In the genomic region with DNA sequence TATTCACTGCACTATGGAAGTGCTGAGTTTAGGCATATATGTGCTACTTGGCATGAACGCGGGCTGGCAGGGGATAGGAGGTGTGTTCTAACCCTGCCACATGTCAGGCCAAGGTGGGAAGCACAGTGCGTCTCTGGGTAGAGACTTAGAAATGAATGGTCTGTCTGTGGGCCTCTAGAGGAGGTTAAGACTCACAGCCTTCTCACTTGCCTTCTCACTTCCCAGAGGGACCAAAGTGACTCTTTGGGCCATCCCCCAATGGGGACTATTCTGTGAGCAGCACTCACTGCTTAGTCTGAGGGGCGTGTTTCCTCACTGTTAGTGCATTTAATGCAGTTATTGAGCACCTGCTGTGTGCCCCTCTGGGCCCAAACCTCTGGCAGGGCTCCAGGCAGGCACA, we compare ENCODE assay signal across 15 cellular contexts. TPM values are rescaled to one million over a fixed set of nuclear protein-coding genes. Genes with fewer than 3 reads are reported as not detected.
DNase-seq lines count a peak whose midpoint lies in the region; ATAC-seq and TF ChIP-seq lines count a peak whose summit lies in the region.
"Had no signal": no experiment of that assay in that cellular context is flagged by ENCODE, and none has a peak within 500 bp of the region (broad histone marks: within the 10 kb centered on the region; RNA-seq: fewer than 3 reads in every experiment).

No MANE protein-coding gene starts in this region.

- H3K4me3 Mint-ChIP-seq in Caco-2 (ENCODE audit: unreplicated experiment): peak overlapping the region; percentile 28

- no peaks in the 10 kb centered on the region for H3K9me3 Mint-ChIP-seq in Caco-2 (ENCODE audit: unreplicated experiment)
- H3K9me3 Mint-ChIP-seq: CD4-positive, alpha-beta T cell had no signal

- H3K36me3 ChIP-seq in Caco-2 (ENCODE audit: control insufficient read depth, insufficient read depth, low read length) (no peaks in the 10 kb centered on the region), esophagus squamous epithelium (peaks cover 0 to 14% (median 14%) of the 10 kb centered on the region in 3 donors), stomach (no peaks in the 10 kb centered on the region)

- TF ChIP-seq CTCF in Caco-2 (IDR thresholded peaks at IDR 0.05; ENCODE audit: insufficient read depth in 1 of 2, low read depth in 1 of 2, low read length in 1 of 2, severe bottlenecking in 1 of 2, unreplicated experiment in 1 of 2): no peak
- no peak for TF ChIP-seq CTCF in esophagus squamous epithelium (IDR thresholded peaks at IDR 0.05)
- no peak for TF ChIP-seq CTCF in stomach (IDR thresholded peaks at IDR 0.05)

- H3K36me3 Mint-ChIP-seq in Caco-2 (ENCODE audit: insufficient read depth, unreplicated experiment): peaks cover 45% of the 10 kb centered on the region
- H3K36me3 Mint-ChIP-seq: IgD-negative memory B cell had no signal

- no peak for TF ChIP-seq POLR2A in esophagus squamous epithelium (IDR thresholded peaks at IDR 0.05)
- no peak for TF ChIP-seq POLR2A in stomach (IDR thresholded peaks at IDR 0.05)

- H3K4me1 ChIP-seq in Caco-2: peaks cover 27% of the 10 kb centered on the region
- peaks cover 22 to 81% (median 41%) of the 10 kb centered on the region in 3 donors for H3K4me1 ChIP-seq in esophagus squamous epithelium
- H3K4me1 ChIP-seq in stomach: peaks cover 50 to 78% (median 69%) of the 10 kb centered on the region in 4 donors

- no peaks in the 10 kb centered on the region for H3K27me3 Mint-ChIP-seq in Caco-2 (ENCODE audit: insufficient read depth, unreplicated experiment)

- H3K27ac ChIP-seq in esophagus squamous epithelium (peak overlapping the region; percentile 96 to 99 (median 98)), stomach (peak overlapping the region; percentile 39 to 94 (median 94))
- H3K27ac ChIP-seq: SJSA1 had no signal

- ATAC-seq in HG02981 (IDR thresholded peaks at IDR 0.05; ENCODE audit: unreplicated experiment) (no peak), HG03520 (IDR thresholded peaks at IDR 0.05; ENCODE audit: unreplicated experiment) (no peak)

- POLR2A ChIA-PET in Caco-2 (lab: Charles Lee): no interaction called here

- intact Hi-C loops in Caco-2 (cut with micrococcal nuclease; ENCODE audit: unreplicated experiment): loop anchor here (10.0 kb wide), 1 partner anchor 268 kb away; no protein-coding TSS in a partner anchor
- intact Hi-C loops in esophagus squamous epithelium (cut with DNase I): loop anchor here (10.0 kb wide), 1 partner anchor 98 kb away; no protein-coding TSS in a partner anchor
- intact Hi-C loops in stomach (cut with DNase I; ENCODE audit: low total_unique reads): loop anchor here (10.0 kb wide), 1 partner anchor 158 kb away; no protein-coding TSS in a partner anchor

- no peak overlapping the region for H3K27ac Mint-ChIP-seq in Caco-2 (ENCODE audit: unreplicated experiment)
- H3K27ac Mint-ChIP-seq: CD4-positive, alpha-beta T cell had no signal

- H3K4me1 Mint-ChIP-seq in Caco-2 (ENCODE audit: low read depth, unreplicated experiment): peaks cover 24% of the 10 kb centered on the region

- H3K27me3 ChIP-seq in Caco-2 (replicated peaks; ENCODE audit: control insufficient read depth, insufficient read depth, low read length) (no peaks in the 10 kb centered on the region), esophagus squamous epithelium (peaks cover 0 to 99% (median 0%) of the 10 kb centered on the region in 4 donors), stomach (peaks cover 7 to 100% (median 92%) of the 10 kb centered on the region in 3 donors)

- no TSS peak for BruUV-seq in Caco-2 (replicated peaks; lab: Mats Ljungman, UMichigan)

- H3K4me3 ChIP-seq in Caco-2 (ENCODE audit: low read depth, low read length): no peak overlapping the region
- peak overlapping the region; percentile 63 to 90 (median 82) for H3K4me3 ChIP-seq in esophagus squamous epithelium
- peak overlapping the region in 3 of 4 donors; percentile 21 to 63 (median 45) for H3K4me3 ChIP-seq in stomach
- H3K4me3 ChIP-seq: SJSA1 had no signal

- H3K9me3 ChIP-seq in Caco-2 (no peaks in the 10 kb centered on the region), esophagus squamous epithelium (no peaks in the 10 kb centered on the region), stomach (no peaks in the 10 kb centered on the region)

- WGBS in esophagus squamous epithelium, 2 donors: 22 to 35% methylated on average over 3 to 4 of the region's 4 CpGs
- WGBS in stomach, 5 donors: 45 to 82% (median 53%) methylated on average over 4 of the region's 4 CpGs

- CTCF ChIA-PET in Caco-2 (lab: Charles Lee): no interaction called here

- TF ChIP-seq EP300 in stomach (IDR thresholded peaks at IDR 0.05): no peak

- DNase-seq in Caco-2 (no peak), NCI-H345 treated with DMSO at 0.1 percent for 48 hours (lab: John Stamatoyannopoulos, UW; ENCODE audit: unreplicated experiment) (peak; percentile 42), esophagus squamous epithelium (lab: John Stamatoyannopoulos, UW) (no peak), stomach (no peak), retina (no peak)
- DNase-seq: AML-193; CD4-positive, alpha-beta T cell; H7; NCI-H2081 treated with DMSO at 0.1 percent for 48 hours; NCI-H2227 treated with DMSO at 0.1 percent for 48 hours; NK-92 treated with Interleukin-12 subunit alpha and Interleukin-12 subunit beta, amount 100 ng/mL, for 24 hours had no signal

RNA-seq across cellular contexts. Expression of a gene that starts 2.4 kb away (rescaled TPM):
- total RNA-seq in Caco-2 (2022) (114 and 117 TPM in 2 replicates), esophagus squamous epithelium (1,000 to 10,000 TPM in 1 of 4 donors, 100 to 1,000 TPM in 3; 571 to 1,232 (median 680) TPM), stomach (10 to 100 TPM; 30.3 to 91.1 (median 42.6) TPM)
- 100 to 1,000 TPM in 1 of 3 donors, 10 to 100 TPM in 2; 31.6 to 149 (median 48.7) TPM for polyA plus RNA-seq in stomach
- total RNA-seq: CD4-positive, alpha-beta T cell; H7 had no signal
